In genomic region chr6:158762787-158763439, GRCh38 we compare ENCODE assay signal across 1 cellular context.
TF ChIP-seq lines count a peak whose summit lies in the region.

No MANE protein-coding gene starts in this region.

TF ChIP-seq in K562, 482 proteins besides CTCF, POLR2A, EP300 and RAD21 (continued from another document and continues in another):
- TF ChIP-seq SRSF9 (IDR thresholded peaks at IDR 0.05; ENCODE audit: borderline replicate concordance, low read depth, low read length): no peak
- no peak for TF ChIP-seq ZNF124 (CRISPR knock-in tag; IDR thresholded peaks at IDR 0.05)
- no peak; the same call in 1 of the 2 replicates for TF ChIP-seq CBX1 (IDR thresholded peaks at IDR 0.05; ENCODE audit: low read depth)
- TF ChIP-seq AFF1 (IDR thresholded peaks at IDR 0.05; ENCODE audit: low read depth in 1 of 2, partially characterized antibody in 2 of 2): peak; percentile 27 to 65
- TF ChIP-seq MTA3 (IDR thresholded peaks at IDR 0.05; ENCODE audit: borderline replicate concordance): peak; percentile 89
- TF ChIP-seq CHCHD3 (CRISPR knock-in tag; IDR thresholded peaks at IDR 0.05): no peak
- peak; percentile 51 for TF ChIP-seq ZFX (CRISPR knock-in tag; IDR thresholded peaks at IDR 0.05)
- peak; percentile 95 for TF ChIP-seq TAL1 (IDR thresholded peaks at IDR 0.05)
- TF ChIP-seq HEY1 (CRISPR knock-in tag; IDR thresholded peaks at IDR 0.05; ENCODE audit: borderline replicate concordance): peak; percentile 88
- TF ChIP-seq HNRNPUL1 (IDR thresholded peaks at IDR 0.05; ENCODE audit: low read length): no peak
- TF ChIP-seq PHB (CRISPR knock-in tag; IDR thresholded peaks at IDR 0.05): no peak
- no peak; the same call in 1 of the 2 replicates for TF ChIP-seq EP400 (IDR thresholded peaks at IDR 0.05)
- TF ChIP-seq ZNF282 (CRISPR knock-in tag; IDR thresholded peaks at IDR 0.05): no peak
- TF ChIP-seq, protein P1, sequence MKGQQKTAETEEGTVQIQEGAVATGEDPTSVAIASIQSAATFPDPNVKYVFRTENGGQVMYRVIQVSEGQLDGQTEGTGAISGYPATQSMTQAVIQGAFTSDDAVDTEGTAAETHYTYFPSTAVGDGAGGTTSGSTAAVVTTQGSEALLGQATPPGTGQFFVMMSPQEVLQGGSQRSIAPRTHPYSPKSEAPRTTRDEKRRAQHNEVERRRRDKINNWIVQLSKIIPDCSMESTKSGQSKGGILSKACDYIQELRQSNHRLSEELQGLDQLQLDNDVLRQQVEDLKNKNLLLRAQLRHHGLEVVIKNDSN (CRISPR knock-in tag; IDR thresholded peaks at IDR 0.05): no peak
- no peak for TF ChIP-seq HMG20B (CRISPR knock-in tag; IDR thresholded peaks at IDR 0.05)
- TF ChIP-seq EGR1 (conservative IDR thresholded peaks at IDR 0.05): no peak
- TF ChIP-seq, protein P2, sequence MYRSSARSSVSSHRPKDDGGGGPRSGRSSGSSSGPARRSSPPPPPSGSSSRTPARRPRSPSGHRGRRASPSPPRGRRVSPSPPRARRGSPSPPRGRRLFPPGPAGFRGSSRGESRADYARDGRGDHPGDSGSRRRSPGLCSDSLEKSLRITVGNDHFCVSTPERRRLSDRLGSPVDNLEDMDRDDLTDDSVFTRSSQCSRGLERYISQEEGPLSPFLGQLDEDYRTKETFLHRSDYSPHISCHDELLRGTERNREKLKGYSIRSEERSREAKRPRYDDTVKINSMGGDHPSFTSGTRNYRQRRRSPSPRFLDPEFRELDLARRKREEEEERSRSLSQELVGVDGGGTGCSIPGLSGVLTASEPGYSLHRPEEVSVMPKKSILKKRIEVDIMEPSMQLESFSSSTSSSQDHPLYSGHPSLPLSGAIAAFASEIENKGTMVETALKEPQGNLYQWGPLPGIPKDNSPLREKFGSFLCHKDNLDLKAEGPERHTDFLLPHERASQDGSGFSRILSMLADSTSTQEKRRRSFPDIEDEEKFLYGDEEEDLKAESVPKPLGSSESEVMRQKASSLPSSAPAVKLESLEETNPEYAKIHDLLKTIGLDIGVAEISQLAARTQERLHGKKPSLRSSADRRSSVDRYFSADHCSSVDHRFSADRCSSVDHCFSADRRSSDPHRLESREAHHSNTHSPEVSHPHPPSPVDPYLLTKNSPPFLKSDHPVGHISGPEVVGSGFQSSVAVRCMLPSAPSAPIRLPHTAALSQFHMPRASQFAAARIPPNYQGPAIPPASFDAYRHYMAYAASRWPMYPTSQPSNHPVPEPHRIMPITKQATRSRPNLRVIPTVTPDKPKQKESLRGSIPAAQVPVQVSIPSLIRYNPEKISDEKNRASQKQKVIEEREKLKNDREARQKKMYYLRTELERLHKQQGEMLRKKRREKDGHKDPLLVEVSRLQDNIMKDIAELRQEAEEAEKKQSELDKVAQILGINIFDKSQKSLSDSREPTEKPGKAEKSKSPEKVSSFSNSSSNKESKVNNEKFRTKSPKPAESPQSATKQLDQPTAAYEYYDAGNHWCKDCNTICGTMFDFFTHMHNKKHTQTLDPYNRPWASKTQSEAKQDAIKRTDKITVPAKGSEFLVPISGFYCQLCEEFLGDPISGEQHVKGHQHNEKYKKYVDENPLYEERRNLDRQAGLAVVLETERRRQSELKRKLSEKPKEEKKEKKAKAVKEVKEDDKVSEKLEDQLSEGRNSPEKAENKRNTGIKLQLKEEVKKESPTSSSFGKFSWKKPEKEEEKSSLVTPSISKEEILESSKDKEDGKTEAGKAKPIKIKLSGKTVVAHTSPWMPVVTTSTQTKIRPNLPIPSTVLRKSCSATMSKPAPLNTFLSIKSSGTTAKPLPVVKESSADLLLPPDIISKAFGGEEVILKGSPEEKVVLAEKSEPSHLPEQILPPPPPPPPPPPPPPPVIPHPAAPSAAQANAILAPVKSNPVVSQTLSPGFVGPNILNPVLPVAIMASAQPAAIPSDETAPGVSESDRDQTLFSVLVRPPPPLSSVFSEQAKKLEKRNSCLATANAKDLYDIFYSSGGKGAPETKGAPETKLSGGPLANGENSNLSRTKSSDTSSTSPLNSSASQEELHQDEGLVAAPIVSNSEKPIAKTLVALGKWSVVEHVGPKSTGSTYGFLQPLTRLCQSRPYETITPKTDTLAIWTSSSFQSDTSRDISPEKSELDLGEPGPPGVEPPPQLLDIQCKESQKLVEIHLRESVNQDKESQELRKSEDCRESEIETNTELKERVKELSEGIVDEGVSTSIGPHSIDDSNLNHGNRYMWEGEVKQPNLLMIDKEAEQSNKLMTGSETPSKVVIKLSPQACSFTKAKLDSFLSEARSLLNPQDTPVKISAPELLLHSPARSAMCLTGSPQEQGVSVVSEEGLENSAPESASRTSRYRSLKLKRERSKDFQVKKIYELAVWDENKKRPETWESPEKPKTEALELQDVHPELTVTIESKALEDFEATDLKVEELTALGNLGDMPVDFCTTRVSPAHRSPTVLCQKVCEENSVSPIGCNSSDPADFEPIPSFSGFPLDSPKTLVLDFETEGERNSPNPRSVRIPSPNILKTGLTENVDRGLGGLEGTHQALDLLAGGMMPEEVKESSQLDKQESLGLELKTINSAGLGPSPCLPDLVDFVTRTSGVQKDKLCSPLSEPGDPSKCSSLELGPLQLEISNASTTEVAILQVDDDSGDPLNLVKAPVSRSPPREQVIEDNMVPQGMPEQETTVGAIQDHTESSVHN (IDR thresholded peaks at IDR 0.05; ENCODE audit: borderline replicate concordance in 1 of 2, low read depth in 1 of 2): peak in 1 of 2 experiments; percentile 13; a peak in 2 of 4 replicates
- TF ChIP-seq, protein P3, sequence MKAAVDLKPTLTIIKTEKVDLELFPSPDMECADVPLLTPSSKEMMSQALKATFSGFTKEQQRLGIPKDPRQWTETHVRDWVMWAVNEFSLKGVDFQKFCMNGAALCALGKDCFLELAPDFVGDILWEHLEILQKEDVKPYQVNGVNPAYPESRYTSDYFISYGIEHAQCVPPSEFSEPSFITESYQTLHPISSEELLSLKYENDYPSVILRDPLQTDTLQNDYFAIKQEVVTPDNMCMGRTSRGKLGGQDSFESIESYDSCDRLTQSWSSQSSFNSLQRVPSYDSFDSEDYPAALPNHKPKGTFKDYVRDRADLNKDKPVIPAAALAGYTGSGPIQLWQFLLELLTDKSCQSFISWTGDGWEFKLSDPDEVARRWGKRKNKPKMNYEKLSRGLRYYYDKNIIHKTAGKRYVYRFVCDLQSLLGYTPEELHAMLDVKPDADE (conservative IDR thresholded peaks at IDR 0.05; ENCODE audit: control insufficient read depth, low read depth, low read length): no peak
- no peak for TF ChIP-seq ZNF551 (CRISPR knock-in tag; IDR thresholded peaks at IDR 0.05)
- peak; percentile 72; the same call in 1 of the 2 replicates for TF ChIP-seq ELK3 (CRISPR knock-in tag; IDR thresholded peaks at IDR 0.05)
- peak in 1 of 2 experiments; percentile 82; a peak in 2 of 4 replicates for TF ChIP-seq TEAD1 (CRISPR knock-in tag; IDR thresholded peaks at IDR 0.05)
- TF ChIP-seq GTF2E2 (tag; IDR thresholded peaks at IDR 0.05): no peak
- no peak for TF ChIP-seq HINFP (tag; conservative IDR thresholded peaks at IDR 0.05; ENCODE audit: low read depth)
- peak; percentile 63 to 88; a peak in 3 of 4 replicates for TF ChIP-seq MNT (conservative IDR thresholded peaks at IDR 0.05)
- no peak for TF ChIP-seq HNRNPL (IDR thresholded peaks at IDR 0.05; ENCODE audit: low read depth, low read length)
- no peak for TF ChIP-seq POLR3A (IDR thresholded peaks at IDR 0.05; ENCODE audit: borderline replicate concordance, extremely low read depth, insufficient read depth, insufficient read length)
- TF ChIP-seq HIVEP1 (CRISPR knock-in tag; IDR thresholded peaks at IDR 0.05): no peak
- no peak for TF ChIP-seq RNF219 (CRISPR knock-in tag; IDR thresholded peaks at IDR 0.05)
- no peak for TF ChIP-seq ZFP30 (CRISPR knock-in tag; IDR thresholded peaks at IDR 0.05; ENCODE audit: borderline replicate concordance)
- no peak for TF ChIP-seq FOS (IDR thresholded peaks at IDR 0.05; ENCODE audit: extremely low read depth, insufficient read length)
- no peak for TF ChIP-seq NFIX (CRISPR knock-in tag; IDR thresholded peaks at IDR 0.05; ENCODE audit: low read depth)
- no peak for TF ChIP-seq JUNB (CRISPR knock-in tag; conservative IDR thresholded peaks at IDR 0.05)
- no peak for TF ChIP-seq ZSCAN32 (CRISPR knock-in tag; IDR thresholded peaks at IDR 0.05)
- TF ChIP-seq MXI1 (IDR thresholded peaks at IDR 0.05; ENCODE audit: low read depth, low read length): no peak
- TF ChIP-seq XRCC3 (IDR thresholded peaks at IDR 0.05): no peak
- TF ChIP-seq ARID1B (IDR thresholded peaks at IDR 0.05): peak; percentile 97
